ENCODE assay signal across 15 cellular contexts in the genomic region with DNA sequence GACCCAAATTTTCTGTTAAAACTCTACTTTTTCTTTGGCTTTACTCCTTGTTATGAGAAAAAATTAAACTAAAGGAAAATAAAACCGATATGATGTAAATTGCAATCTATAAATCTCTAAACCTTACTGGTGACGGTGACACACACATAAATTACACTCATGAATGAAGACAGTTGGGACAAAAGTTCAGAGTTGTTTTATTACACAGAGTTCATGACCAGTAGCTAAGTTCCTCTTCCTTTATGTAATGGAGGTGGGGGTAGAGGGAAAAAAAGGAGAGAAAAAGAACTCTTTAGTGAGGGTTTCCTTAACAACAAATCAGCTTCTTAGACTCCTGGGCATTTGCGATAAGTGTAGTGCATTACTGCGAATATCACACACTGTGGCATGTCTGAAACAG.
DNase-seq lines count a peak whose midpoint lies in the region; ATAC-seq and TF ChIP-seq lines count a peak whose summit lies in the region.
"Had no signal": no experiment of that assay in that cellular context is flagged by ENCODE, and none has a peak within 500 bp of the region (broad histone marks: within the 10 kb centered on the region; RNA-seq: fewer than 3 reads in every experiment).

No MANE protein-coding gene starts in this region.

- H3K27ac Mint-ChIP-seq in nephron = peak overlapping the region in 2 of 3 experiments; percentile 18 to 49
- H3K27ac Mint-ChIP-seq in naive thymus-derived CD4-positive, alpha-beta T cell = no peak overlapping the region
- H3K27ac Mint-ChIP-seq: CD4-positive, CD25-positive, alpha-beta regulatory T cell; HFFc6 had no signal

- H3K4me3 Mint-ChIP-seq in nephron = no peak overlapping the region
- H3K4me3 Mint-ChIP-seq in naive thymus-derived CD4-positive, alpha-beta T cell = no peak overlapping the region
- H3K4me3 Mint-ChIP-seq: CD4-positive, CD25-positive, alpha-beta regulatory T cell; HFFc6 had no signal

- CTCF ChIA-PET in PC-9 (lab: Charles Lee) = no interaction called here
- CTCF ChIA-PET in naive thymus-derived CD4-positive, alpha-beta T cell (lab: Charles Lee) = no interaction called here

- TF ChIP-seq CTCF in PC-9 (conservative IDR thresholded peaks at IDR 0.05) (no peak), fibroblast of villous mesenchyme (IDR thresholded peaks at IDR 0.05; ENCODE audit: insufficient read depth, low read depth, low read length) (no peak), nephron (IDR thresholded peaks at IDR 0.05; ENCODE audit: unreplicated experiment in 3 of 3) (no peak)

- no peaks in the 10 kb centered on the region for H3K27me3 ChIP-seq in PC-9 (ENCODE audit: insufficient read depth, low read depth)
- no peaks in the 10 kb centered on the region for H3K27me3 ChIP-seq in naive thymus-derived CD4-positive, alpha-beta T cell (ENCODE audit: control insufficient read depth in 2 of 2, insufficient read depth in 2 of 2, low read length in 2 of 2)
- H3K27me3 ChIP-seq: BLaER1 treated with 17β-estradiol and CSF1 and Interleukin-3, amounts not matched to agents 10 nM and 100 nM had no signal

- peak; percentile 50 for DNase-seq in MV-4-11 (lab: John Stamatoyannopoulos, UW)
- no peak for DNase-seq in PC-9
- DNase-seq in fibroblast of villous mesenchyme (ENCODE audit: low read depth) = peak; percentile 3
- DNase-seq in HK-2 (ENCODE audit: unreplicated experiment) = no peak
- DNase-seq in naive thymus-derived CD4-positive, alpha-beta T cell = no peak
- DNase-seq: 8988T; ACHN; CD4-positive, CD25-positive, alpha-beta regulatory T cell; DMS53; HCEC 1CT; HFFc6 had no signal

- H3K4me1 Mint-ChIP-seq in nephron = no peaks in the 10 kb centered on the region
- no peaks in the 10 kb centered on the region for H3K4me1 Mint-ChIP-seq in naive thymus-derived CD4-positive, alpha-beta T cell
- H3K4me1 Mint-ChIP-seq: CD4-positive, CD25-positive, alpha-beta regulatory T cell had no signal

- H3K36me3 Mint-ChIP-seq in nephron (ENCODE audit: low read depth) = no peaks in the 10 kb centered on the region
- H3K36me3 Mint-ChIP-seq in naive thymus-derived CD4-positive, alpha-beta T cell = no peaks in the 10 kb centered on the region
- H3K36me3 Mint-ChIP-seq: CD4-positive, CD25-positive, alpha-beta regulatory T cell had no signal

- ATAC-seq in naive thymus-derived CD4-positive, alpha-beta T cell = no peak
- ATAC-seq in HG03520 (IDR thresholded peaks at IDR 0.05; ENCODE audit: unreplicated experiment) = no peak
- no peak for ATAC-seq in HG03139 (IDR thresholded peaks at IDR 0.05; ENCODE audit: unreplicated experiment)

- POLR2A ChIA-PET in PC-9 (lab: Charles Lee; ENCODE audit: unreplicated experiment) = no interaction called here
- POLR2A ChIA-PET in naive thymus-derived CD4-positive, alpha-beta T cell (lab: Charles Lee) = no interaction called here

- H3K27me3 Mint-ChIP-seq in nephron (ENCODE audit: low read depth) = no peaks in the 10 kb centered on the region
- no peaks in the 10 kb centered on the region for H3K27me3 Mint-ChIP-seq in naive thymus-derived CD4-positive, alpha-beta T cell
- H3K27me3 Mint-ChIP-seq: CD4-positive, CD25-positive, alpha-beta regulatory T cell had no signal

- peak overlapping the region; percentile 53; the same call in 1 of the 2 replicates for H2AFZ ChIP-seq in PC-9

- H3K27ac ChIP-seq in PC-9 = no peak overlapping the region
- H3K27ac ChIP-seq in naive thymus-derived CD4-positive, alpha-beta T cell (ENCODE audit: low read depth, low read length) = no peak overlapping the region
- H3K27ac ChIP-seq: BLaER1 treated with 17β-estradiol and CSF1 and Interleukin-3, amounts not matched to agents 10 nM and 100 nM had no signal

- H3F3A ChIP-seq in PC-9 (ENCODE audit: insufficient read depth, low read depth) = no peaks in the 10 kb centered on the region

- no peak overlapping the region for H3K4me3 ChIP-seq in PC-9
- H3K4me3 ChIP-seq in fibroblast of villous mesenchyme (ENCODE audit: low read depth, low read length) = no peak overlapping the region
- no peak overlapping the region for H3K4me3 ChIP-seq in naive thymus-derived CD4-positive, alpha-beta T cell (ENCODE audit: low read length)
- H3K4me3 ChIP-seq: BLaER1 treated with 17β-estradiol and CSF1 and Interleukin-3, amounts not matched to agents 10 nM and 100 nM had no signal

- H3K4me2 ChIP-seq in PC-9 = no peak overlapping the region
- H3K4me2 ChIP-seq: BLaER1 treated with 17β-estradiol and CSF1 and Interleukin-3, amounts not matched to agents 10 nM and 100 nM had no signal

- H3K9me3 Mint-ChIP-seq in nephron = no peaks in the 10 kb centered on the region
- peaks cover 0 to 5% (median 0%) of the 10 kb centered on the region in 11 donors for H3K9me3 Mint-ChIP-seq in naive thymus-derived CD4-positive, alpha-beta T cell

- no TSS peak for BruUV-seq in PC-9 (replicated peaks; lab: Mats Ljungman, UMichigan)

- 0 out of 2 replicates have a peak, but pooled peaks cover 3% of the 10 kb centered on the region for H3K9me3 ChIP-seq in PC-9 (ENCODE audit: insufficient read depth, low read depth)
- H3K9me3 ChIP-seq in naive thymus-derived CD4-positive, alpha-beta T cell (ENCODE audit: control insufficient read depth in 2 of 3, low read length in 3 of 3) = no peaks in the 10 kb centered on the region

- no peaks in the 10 kb centered on the region for H3K79me2 ChIP-seq in PC-9 (ENCODE audit: low read depth)

- no peaks in the 10 kb centered on the region for H3K4me1 ChIP-seq in PC-9 (replicated peaks; ENCODE audit: insufficient read depth)
- H3K4me1 ChIP-seq in naive thymus-derived CD4-positive, alpha-beta T cell (ENCODE audit: control insufficient read depth in 2 of 2, insufficient read depth in 2 of 2, low read length in 2 of 2) = no peaks in the 10 kb centered on the region
- H3K4me1 ChIP-seq: BLaER1 treated with 17β-estradiol and CSF1 and Interleukin-3, amounts not matched to agents 10 nM and 100 nM had no signal

- H4K20me1 ChIP-seq in PC-9 (ENCODE audit: insufficient read depth) = no peaks in the 10 kb centered on the region
- H4K20me1 ChIP-seq: BLaER1 treated with 17β-estradiol and CSF1 and Interleukin-3, amounts not matched to agents 10 nM and 100 nM had no signal

- no peaks in the 10 kb centered on the region for H3K9me2 ChIP-seq in PC-9 (ENCODE audit: insufficient read depth)

- H3K36me3 ChIP-seq in PC-9 (ENCODE audit: low read depth) = no peaks in the 10 kb centered on the region
- no peaks in the 10 kb centered on the region for H3K36me3 ChIP-seq in naive thymus-derived CD4-positive, alpha-beta T cell (ENCODE audit: control insufficient read depth in 2 of 3, insufficient read depth in 3 of 3, low read length in 3 of 3)
- H3K36me3 ChIP-seq: BLaER1 treated with 17β-estradiol and CSF1 and Interleukin-3, amounts not matched to agents 10 nM and 100 nM had no signal

- intact Hi-C loops in PC-9 (cut with micrococcal nuclease; ENCODE audit: unreplicated experiment) = no loop called here
- intact Hi-C loops in naive thymus-derived CD4-positive, alpha-beta T cell (cut with micrococcal nuclease) = no loop called here

Comparison
In these comparisons a context has a peak if more than half of its experiments do, and no peak if none do; other contexts are left out.
1. DNase-seq: peak in MV-4-11 (single experiment) and fibroblast of villous mesenchyme (single experiment); none in PC-9 (0 of 2), HK-2 (single experiment) and naive thymus-derived CD4-positive, alpha-beta T cell (0 of 9).
2. H3K27ac Mint-ChIP-seq: peak in nephron (2 of 3); none in naive thymus-derived CD4-positive, alpha-beta T cell (0 of 9).